ENCODE assay signal across 8 cellular contexts in genomic region chr1:224433041-224433670, GRCh38. TPM values are rescaled to one million over a fixed set of nuclear protein-coding genes. Genes with fewer than 3 reads are reported as not detected.
A peak's percentile ranks its signal among the peaks of the same experiment; 100 is the strongest.
DNase-seq lines count a peak whose midpoint lies in the region; ATAC-seq and TF ChIP-seq lines count a peak whose summit lies in the region.

No MANE protein-coding gene starts in this region.

- no peak for TF ChIP-seq CTCF in DND-41 (IDR thresholded peaks at IDR 0.05; ENCODE audit: borderline replicate concordance, extremely low read depth, low read length, poor library complexity, severe bottlenecking)
- TF ChIP-seq CTCF in foreskin keratinocyte (conservative IDR thresholded peaks at IDR 0.05), result no peak
- no peak for TF ChIP-seq CTCF in neutrophil (IDR thresholded peaks at IDR 0.05)

- H3K9me3 ChIP-seq in DND-41 (ENCODE audit: insufficient read depth, low read length, severe bottlenecking) (no peaks in the 10 kb centered on the region), MG63 (no peaks in the 10 kb centered on the region), neutrophil (no peaks in the 10 kb centered on the region)

- H3K9ac ChIP-seq in DND-41 (ENCODE audit: low read depth, low read length), result peak overlapping the region; percentile 70

- peaks cover 68% of the 10 kb centered on the region for H3K4me1 Mint-ChIP-seq in activated T-cell treated with anti-CD3 and anti-CD28 coated beads, Interleukin-2, amount 50 U/mL, for 72 hours (ENCODE audit: low read depth)

- no peaks in the 10 kb centered on the region for H3K27me3 Mint-ChIP-seq in activated T-cell treated with anti-CD3 and anti-CD28 coated beads, Interleukin-2, amount 50 U/mL, for 72 hours (ENCODE audit: low read depth)

- peak overlapping the region; percentile 92 to 99 for H3K4me3 Mint-ChIP-seq in activated T-cell treated with anti-CD3 and anti-CD28 coated beads, Interleukin-2, amount 50 U/mL, for 72 hours

- no peak for ATAC-seq in DND-41 (ENCODE audit: insufficient read depth, low read depth)
- no peak for ATAC-seq in activated T-cell treated with anti-CD3 and anti-CD28 coated beads, Interleukin-2, amount 50 U/mL, for 72 hours (replicated peaks in 1 of 2)
- no peak for ATAC-seq in foreskin keratinocyte

- H3K36me3 Mint-ChIP-seq in activated T-cell treated with anti-CD3 and anti-CD28 coated beads, Interleukin-2, amount 50 U/mL, for 72 hours (ENCODE audit: insufficient read depth in 2 of 2), result peaks cover 13 to 22% of the 10 kb centered on the region in 2 donors

- H3K27me3 ChIP-seq in DND-41 (ENCODE audit: insufficient read depth, low read length, poor library complexity) (no peaks in the 10 kb centered on the region), MG63 (no peaks in the 10 kb centered on the region), foreskin keratinocyte (no peaks in the 10 kb centered on the region), neutrophil (no peaks in the 10 kb centered on the region)

- peak; percentile 14 for DNase-seq in DND-41
- DNase-seq in MG63, result no peak
- DNase-seq in activated T-cell treated with anti-CD3 and anti-CD28 coated beads, Interleukin-2, amount 50 U/mL, for 72 hours, result peak; percentile 20 to 23
- no peak for DNase-seq in foreskin keratinocyte
- DNase-seq in DMS79 treated with DMSO at 0.1 percent for 48 hours (lab: John Stamatoyannopoulos, UW), result no peak
- no peak for DNase-seq in NOMO-1 treated with DMSO at 0.1 percent for 48 hours (lab: John Stamatoyannopoulos, UW; ENCODE audit: unreplicated experiment)
- no peak for DNase-seq in dedifferentiated amniotic fluid mesenchymal stem cell (ENCODE audit: extremely low spot score)

- H3K79me2 ChIP-seq in DND-41 (ENCODE audit: insufficient read depth, low read length), result peaks cover 79% of the 10 kb centered on the region

- H3K27ac Mint-ChIP-seq in activated T-cell treated with anti-CD3 and anti-CD28 coated beads, Interleukin-2, amount 50 U/mL, for 72 hours, result peak overlapping the region; percentile 70

- no peak overlapping the region for H2AFZ ChIP-seq in DND-41 (ENCODE audit: low read depth, low read length)

- H3K4me1 ChIP-seq in DND-41 (ENCODE audit: insufficient read depth, low read length) (peaks cover 64% of the 10 kb centered on the region), foreskin keratinocyte (peaks cover 26% of the 10 kb centered on the region), neutrophil (ENCODE audit: control insufficient read depth in 1 of 2, insufficient read depth in 1 of 2, low read depth in 1 of 2, low read length in 1 of 2) (peaks cover 45 to 59% of the 10 kb centered on the region in 2 experiments)

- peak overlapping the region; percentile 83 to 90 for H3K4me3 ChIP-seq in DND-41 (ENCODE audit: low read depth in 1 of 2, low read length in 2 of 2)
- peak overlapping the region; percentile 67 for H3K4me3 ChIP-seq in MG63
- peak overlapping the region; percentile 90 to 93 for H3K4me3 ChIP-seq in neutrophil (ENCODE audit: low read depth in 1 of 2, low read length in 1 of 2)

- H3K36me3 ChIP-seq in DND-41 (ENCODE audit: insufficient read depth, low read length), result peaks cover 30% of the 10 kb centered on the region
- peaks cover 32% of the 10 kb centered on the region for H3K36me3 ChIP-seq in MG63
- peaks cover 16% of the 10 kb centered on the region for H3K36me3 ChIP-seq in neutrophil

- no peaks in the 10 kb centered on the region for H3K9me3 Mint-ChIP-seq in activated T-cell treated with anti-CD3 and anti-CD28 coated beads, Interleukin-2, amount 50 U/mL, for 72 hours

- peak overlapping the region; percentile 96 for H3K4me2 ChIP-seq in DND-41 (ENCODE audit: insufficient read depth, low read length)

- H4K20me1 ChIP-seq in DND-41 (ENCODE audit: insufficient read depth, low read length), result peaks cover 37% of the 10 kb centered on the region

- H3K27ac ChIP-seq in DND-41 (ENCODE audit: low read length), result peak overlapping the region; percentile 57
- peak overlapping the region; percentile 7 for H3K27ac ChIP-seq in foreskin keratinocyte
- peak overlapping the region; percentile 98 for H3K27ac ChIP-seq in neutrophil

RNA-seq across cellular contexts. Expression of gene WDR26, which starts 1.4 kb away (rescaled TPM):
- total RNA-seq in MG63 (2014; rRNA removed; shearing (Covaris generic); ENCODE audit: low replicate concordance), result 33.5 and 37.1 TPM in 2 replicates
- total RNA-seq in activated T-cell treated with anti-CD3 and anti-CD28 coated beads, Interleukin-2, amount 50 U/mL, for 72 hours, result 10 to 100 TPM; 82.2 to 92.2 TPM
- 42.0 and 43.9 TPM in 2 replicates for total RNA-seq in foreskin keratinocyte
- 18.1 and 20.4 TPM in 2 replicates for polyA plus RNA-seq in foreskin keratinocyte

Comparison
In these comparisons a context has a peak if more than half of its experiments do, and no peak if none do; other contexts are left out.
1. DNase-seq: peak in DND-41 (single experiment) and activated T-cell treated with anti-CD3 and anti-CD28 coated beads, Interleukin-2, amount 50 U/mL, for 72 hours (2 of 2); none in MG63 (single experiment), foreskin keratinocyte (0 of 2), DMS79 treated with DMSO at 0.1 percent for 48 hours (single experiment), NOMO-1 treated with DMSO at 0.1 percent for 48 hours (single experiment) and dedifferentiated amniotic fluid mesenchymal stem cell (single experiment).
2. H3K27ac ChIP-seq: peak in every context shown above with its lines; median percentile 98 in neutrophil; 57 in DND-41; 7 in foreskin keratinocyte.
3. Peak in every context shown above with its lines, with median percentiles within 50 percentile points of each other: H3K4me3 ChIP-seq.